18 cellular contexts compared by ENCODE assay signal in genomic region chr1:74650561-74650960, GRCh38. TPM values are rescaled to one million over a fixed set of nuclear protein-coding genes. Genes with fewer than 3 reads are reported as not detected.
DNase-seq lines count a peak whose midpoint lies in the region; ATAC-seq and TF ChIP-seq lines count a peak whose summit lies in the region.
"Had no signal": no experiment of that assay in that cellular context is flagged by ENCODE, and none has a peak within 500 bp of the region (broad histone marks: within the 10 kb centered on the region; RNA-seq: fewer than 3 reads in every experiment).

No MANE protein-coding gene starts in this region.

- H3K27me3 ChIP-seq in AG04450 (ENCODE audit: control insufficient read depth, insufficient read depth, low read length) (no peaks in the 10 kb centered on the region), adipocyte (replicated peaks; ENCODE audit: control insufficient read depth, insufficient read depth, low read length) (no peaks in the 10 kb centered on the region)
- H3K27me3 ChIP-seq: uterus had no signal

- no peak overlapping the region for H3K27ac ChIP-seq in AG04450 (ENCODE audit: low read depth, low read length)
- H3K27ac ChIP-seq: uterus had no signal

- TF ChIP-seq CTCF in AG04450 (IDR thresholded peaks at IDR 0.05; ENCODE audit: low read depth, low read length): no peak

- CTCF ChIA-PET in AG04450 (lab: Charles Lee): interaction anchor here (3.0 kb wide), 1 partner anchor 40 kb away, joined by 17 read pairs; no protein-coding TSS in a partner anchor

- H3K9me3 ChIP-seq in AG04450 (ENCODE audit: control insufficient read depth, insufficient read depth, low read length) (no peaks in the 10 kb centered on the region), adipocyte (ENCODE audit: control insufficient read depth, low read length) (no peaks in the 10 kb centered on the region)
- H3K9me3 ChIP-seq: uterus had no signal

- H3K36me3 ChIP-seq in adipocyte (ENCODE audit: control insufficient read depth, insufficient read depth, low read length, severe bottlenecking): no peaks in the 10 kb centered on the region
- H3K36me3 ChIP-seq: uterus had no signal

- POLR2A ChIA-PET in AG04450 (lab: Yijun Ruan, JAX): no interaction called here

- H3K4me3 ChIP-seq in AG04450 (ENCODE audit: low read depth, low read length) (no peak overlapping the region), adipocyte (ENCODE audit: low read length) (no peak overlapping the region)
- H3K4me3 ChIP-seq: GM12878, uterus had no signal

- no peak for ATAC-seq in HG02571 (IDR thresholded peaks at IDR 0.05; ENCODE audit: unreplicated experiment)
- no peak for ATAC-seq in HG02938 (IDR thresholded peaks at IDR 0.05; ENCODE audit: unreplicated experiment)
- ATAC-seq: GM12878 had no signal

- no peaks in the 10 kb centered on the region for H3K4me1 ChIP-seq in adipocyte (ENCODE audit: control insufficient read depth, insufficient read depth, low read length)
- H3K4me1 ChIP-seq: uterus had no signal

- H3K9ac ChIP-seq in adipocyte (ENCODE audit: low read length): no peak overlapping the region

- DNase-seq in AG04450 (ENCODE audit: low read depth, low spot score): peak; percentile 34
- peak; percentile 35 for DNase-seq in HS-5 (ENCODE audit: low read depth)
- DNase-seq in adipocyte (ENCODE audit: low read depth): peak; percentile 17
- peak; percentile 23 for DNase-seq in kidney glomerular epithelial cell (lab: John Stamatoyannopoulos, UW)
- no peak for DNase-seq in activated T-cell treated with anti-CD3 and anti-CD28 coated beads, Interleukin-2, amount 50 U/mL, for 1 hour
- DNase-seq in SK-N-DZ (ENCODE audit: low spot score): no peak
- DNase-seq: activated CD4-positive, alpha-beta T cell treated with anti-CD3 and anti-CD28 coated beads, Interleukin-2, amount 50 U/mL, for 4 hours; activated T-cell treated with anti-CD3 and anti-CD28 coated beads, Interleukin-2, amount 50 U/mL, for 48 hours; central memory CD4-positive, alpha-beta T cell; effector CD4-positive, alpha-beta T cell; GDM1; hypothalamus; KG1; NCI-H774; uterus had no signal

RNA-seq across cellular contexts. Expression of gene ERICH3, which starts 23.0 kb away (rescaled TPM):
- polyA plus RNA-seq in AG04450 (2011; rRNA removed): not detected in 2 replicates
- polyA minus RNA-seq in AG04450 (2011; rRNA and poly(A)+ RNA removed): not detected in 2 replicates
- polyA plus RNA-seq in SK-N-DZ (2014; cell fraction: cytosol; rRNA removed): 0.06 and 0.31 TPM in 2 replicates
- 0.45 and 0.69 TPM in 2 replicates for polyA plus RNA-seq in SK-N-DZ (2014; cell fraction: nucleus; rRNA removed)

Comparison
In these comparisons a context has a peak if more than half of its experiments do, and no peak if none do; other contexts are left out.
1. DNase-seq: peak in AG04450 (single experiment), HS-5 (single experiment), adipocyte (single experiment) and kidney glomerular epithelial cell (single experiment); none in activated T-cell treated with anti-CD3 and anti-CD28 coated beads, Interleukin-2, amount 50 U/mL, for 1 hour (single experiment) and SK-N-DZ (single experiment).